In the genomic region with DNA sequence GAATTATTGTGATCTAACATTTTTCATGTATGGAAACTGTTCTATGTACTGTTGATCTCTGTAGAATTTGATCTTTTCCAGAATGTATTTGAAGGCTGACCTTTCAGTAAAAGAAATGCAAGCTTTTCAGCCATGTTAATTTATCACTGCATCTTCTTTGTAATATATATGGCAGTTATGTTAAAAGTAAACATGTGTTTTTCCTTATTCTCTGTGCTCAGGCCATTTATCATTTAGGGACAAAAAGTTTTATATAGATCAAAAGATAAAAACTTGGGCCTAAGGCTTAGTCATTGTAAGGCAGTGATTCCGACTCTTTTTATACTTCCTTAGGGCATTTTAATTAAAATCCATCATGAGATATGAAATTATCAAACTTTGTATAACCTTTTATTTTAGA, we compare ENCODE assay signal across 14 cellular contexts. TPM values are rescaled to one million over a fixed set of nuclear protein-coding genes. Genes with fewer than 3 reads are reported as not detected.
DNase-seq lines count a peak whose midpoint lies in the region; ATAC-seq and TF ChIP-seq lines count a peak whose summit lies in the region.
"Had no signal": no experiment of that assay in that cellular context is flagged by ENCODE, and none has a peak within 500 bp of the region (broad histone marks: within the 10 kb centered on the region; RNA-seq: fewer than 3 reads in every experiment).

No MANE protein-coding gene starts in this region.

- no peaks in the 10 kb centered on the region for H4K20me1 ChIP-seq in mammary epithelial cell (ENCODE audit: insufficient read depth, low read length)
- peaks cover 100% of the 10 kb centered on the region for H4K20me1 ChIP-seq in smooth muscle cell (ENCODE audit: low read depth)

- H3K79me1 ChIP-seq in mesenchymal stem cell (replicated peaks; ENCODE audit: low read length, poor library complexity, severe bottlenecking): peaks cover 11% of the 10 kb centered on the region

- H3K4ac ChIP-seq in mesenchymal stem cell (ENCODE audit: low read depth in 1 of 2, low read length in 2 of 2): no peak overlapping the region

- H3F3A ChIP-seq in smooth muscle cell (ENCODE audit: low read depth): peaks cover 7% of the 10 kb centered on the region

- no peak overlapping the region for H3K23ac ChIP-seq in mesenchymal stem cell (ENCODE audit: low read length in 2 of 2)

- no peak overlapping the region for H2BK12ac ChIP-seq in mesenchymal stem cell (ENCODE audit: low read length in 2 of 2)

- no peak overlapping the region for H2AK5ac ChIP-seq in mesenchymal stem cell (ENCODE audit: low read length, severe bottlenecking)

- peaks cover 56 to 60% (median 58%) of the 10 kb centered on the region in 3 donors for H3K4me1 Mint-ChIP-seq in T-cell
- H3K4me1 Mint-ChIP-seq in stimulated activated naive B cell treated with anti-CD40 and anti-IgM and Interleukin-4, amounts not matched to agents 10 μg/mL and 1 μg/mL and 100 μg/mL, for 72 hours: peaks cover 31 to 76% of the 10 kb centered on the region in 2 donors

- H2AFZ ChIP-seq in mammary epithelial cell (ENCODE audit: low read depth, low read length) (no peak overlapping the region), mesenchymal stem cell (ENCODE audit: low read depth, low read length) (no peak overlapping the region), smooth muscle cell (ENCODE audit: low read depth) (no peak overlapping the region)

- peak overlapping the region; percentile 12 for H3K4me2 ChIP-seq in mammary epithelial cell (ENCODE audit: insufficient read depth, low read depth, low read length)
- H3K4me2 ChIP-seq in mesenchymal stem cell (ENCODE audit: low read length, poor library complexity, severe bottlenecking): no peak overlapping the region
- peak overlapping the region; percentile 49 for H3K4me2 ChIP-seq in smooth muscle cell

- TF ChIP-seq CTCF in mammary epithelial cell (conservative IDR thresholded peaks at IDR 0.05 in 1 of 2, IDR thresholded peaks at IDR 0.05 in 1 of 2; ENCODE audit: extremely low read depth in 1 of 2, insufficient read depth in 1 of 2, low read depth in 1 of 2, low read length in 2 of 2) (no peak), breast epithelium (IDR thresholded peaks at IDR 0.05) (no peak), smooth muscle cell (IDR thresholded peaks at IDR 0.05; ENCODE audit: borderline replicate concordance, insufficient read depth, poor library complexity, severe bottlenecking) (no peak)

- H3K79me2 ChIP-seq in mammary epithelial cell (ENCODE audit: insufficient read depth, low read length): peaks cover 96% of the 10 kb centered on the region
- peaks cover 97% of the 10 kb centered on the region for H3K79me2 ChIP-seq in smooth muscle cell (ENCODE audit: low read depth)

- H2BK5ac ChIP-seq in mesenchymal stem cell (ENCODE audit: low read depth, low read length, poor library complexity, severe bottlenecking): no peak overlapping the region

- in situ Hi-C loops in mammary epithelial cell (cut with MboI; ENCODE audit: low sequenced_read_pairs in 2 of 2): no loop called here

- BruUV-seq in mammary epithelial cell (replicated peaks; lab: Mats Ljungman, UMichigan): no TSS peak

- H4K91ac ChIP-seq in mesenchymal stem cell (ENCODE audit: low read length): no peak overlapping the region

- TF ChIP-seq POLR2A in breast epithelium (IDR thresholded peaks at IDR 0.05): no peak

- peak overlapping the region; percentile 48 for H3K27ac ChIP-seq in mammary epithelial cell (ENCODE audit: insufficient read depth, low read depth, low read length)
- peak overlapping the region in 1 of 2 donors; percentile 25 for H3K27ac ChIP-seq in breast epithelium
- no peak overlapping the region for H3K27ac ChIP-seq in mesenchymal stem cell (ENCODE audit: low read length, poor library complexity, severe bottlenecking)
- peak overlapping the region; percentile 42 for H3K27ac ChIP-seq in smooth muscle cell (ENCODE audit: low read depth)
- H3K27ac ChIP-seq: lower lobe of right lung, tibial nerve had no signal

- no peak overlapping the region for H3K4me3 Mint-ChIP-seq in T-cell
- no peak overlapping the region for H3K4me3 Mint-ChIP-seq in stimulated activated naive B cell treated with anti-CD40 and anti-IgM and Interleukin-4, amounts not matched to agents 10 μg/mL and 1 μg/mL and 100 μg/mL, for 72 hours
- H3K4me3 Mint-ChIP-seq: activated CD4-positive, alpha-beta T cell treated with anti-CD3 and anti-CD28 coated beads, Interleukin-2, amount 10 ng/mL, durations not matched to agents 24 days and 14 days; activated T-cell treated with anti-CD3 and anti-CD28 coated beads, Interleukin-2, amount 50 U/mL, for 4 hours had no signal

- ATAC-seq in T-cell (replicated peaks in 1 of 4): no peak
- no peak for ATAC-seq in stimulated activated naive B cell treated with anti-CD40 and anti-IgM and Interleukin-4, amounts not matched to agents 10 μg/mL and 1 μg/mL and 100 μg/mL, for 72 hours (replicated peaks)
- ATAC-seq in GM19035 (IDR thresholded peaks at IDR 0.05; ENCODE audit: unreplicated experiment): no peak

- H3K4me3 ChIP-seq in mammary epithelial cell (replicated peaks in 1 of 3; ENCODE audit: insufficient read depth in 1 of 3, low read depth in 2 of 3, low read length in 3 of 3) (no peak overlapping the region), breast epithelium (no peak overlapping the region), mesenchymal stem cell (ENCODE audit: insufficient read depth in 1 of 2, low read depth in 1 of 2, low read length in 2 of 2) (no peak overlapping the region), smooth muscle cell (no peak overlapping the region)
- H3K4me3 ChIP-seq: heart left ventricle, lower lobe of right lung, MG63, tibial nerve had no signal

- H3K9me3 Mint-ChIP-seq in T-cell: no peaks in the 10 kb centered on the region
- peaks cover 0 to 1% of the 10 kb centered on the region in 2 donors for H3K9me3 Mint-ChIP-seq in stimulated activated naive B cell treated with anti-CD40 and anti-IgM and Interleukin-4, amounts not matched to agents 10 μg/mL and 1 μg/mL and 100 μg/mL, for 72 hours
- H3K9me3 Mint-ChIP-seq: activated CD4-positive, alpha-beta T cell treated with anti-CD3 and anti-CD28 coated beads, Interleukin-2, amount 10 ng/mL, durations not matched to agents 24 days and 14 days; activated T-cell treated with anti-CD3 and anti-CD28 coated beads, Interleukin-2, amount 50 U/mL, for 4 hours had no signal

- H3K27ac Mint-ChIP-seq in T-cell: peak overlapping the region; percentile 14 to 23
- no peak overlapping the region for H3K27ac Mint-ChIP-seq in stimulated activated naive B cell treated with anti-CD40 and anti-IgM and Interleukin-4, amounts not matched to agents 10 μg/mL and 1 μg/mL and 100 μg/mL, for 72 hours
- H3K27ac Mint-ChIP-seq: activated CD4-positive, alpha-beta T cell treated with anti-CD3 and anti-CD28 coated beads, Interleukin-2, amount 10 ng/mL, durations not matched to agents 24 days and 14 days had no signal

- peaks cover 14% of the 10 kb centered on the region for H3K36me3 Mint-ChIP-seq in T-cell
- peaks cover 19 to 30% of the 10 kb centered on the region in 2 donors for H3K36me3 Mint-ChIP-seq in stimulated activated naive B cell treated with anti-CD40 and anti-IgM and Interleukin-4, amounts not matched to agents 10 μg/mL and 1 μg/mL and 100 μg/mL, for 72 hours

- POLR2A ChIA-PET in T-cell (lab: Charles Lee): interaction anchor here in 1 of 2 donors (0.6 kb wide), 1 partner anchor 1054 kb away, joined by 4 read pairs; no protein-coding TSS in a partner anchor

- H3K9me3 ChIP-seq in mammary epithelial cell (replicated peaks; ENCODE audit: insufficient read depth, low read length): no peaks in the 10 kb centered on the region
- no peaks in the 10 kb centered on the region for H3K9me3 ChIP-seq in breast epithelium
- no peaks in the 10 kb centered on the region for H3K9me3 ChIP-seq in mesenchymal stem cell (ENCODE audit: control insufficient read depth, low read length)
- no peaks in the 10 kb centered on the region for H3K9me3 ChIP-seq in smooth muscle cell (replicated peaks; ENCODE audit: low read depth)
- H3K9me3 ChIP-seq: heart left ventricle, lower lobe of right lung, MG63, tibial nerve had no signal

- no peak overlapping the region for H2BK120ac ChIP-seq in mesenchymal stem cell (ENCODE audit: low read depth, low read length)

- dilution Hi-C loops in mammary epithelial cell (cut with HindIII; ENCODE audit: low sequenced_read_pairs): no loop called here

- H3K27me3 ChIP-seq in mammary epithelial cell (ENCODE audit: insufficient read depth, low read length) (no peaks in the 10 kb centered on the region), breast epithelium (no peaks in the 10 kb centered on the region), mesenchymal stem cell (ENCODE audit: control insufficient read depth in 1 of 2, insufficient read depth in 1 of 2, low read length in 2 of 2) (no peaks in the 10 kb centered on the region), smooth muscle cell (ENCODE audit: low read depth) (no peaks in the 10 kb centered on the region)
- H3K27me3 ChIP-seq: heart left ventricle, MG63, tibial nerve had no signal

- H3K9ac ChIP-seq in mammary epithelial cell (ENCODE audit: insufficient read depth, low read length): no peak overlapping the region
- H3K9ac ChIP-seq in mesenchymal stem cell (ENCODE audit: low read length): peak overlapping the region; percentile 80
- H3K9ac ChIP-seq in smooth muscle cell (ENCODE audit: low read depth): no peak overlapping the region

- no peak overlapping the region for H3K14ac ChIP-seq in mesenchymal stem cell (ENCODE audit: low read length in 2 of 2)

- H2BK15ac ChIP-seq in mesenchymal stem cell (ENCODE audit: low read depth, poor library complexity, severe bottlenecking): no peak overlapping the region

- intact Hi-C loops in mammary epithelial cell (cut with micrococcal nuclease) (loop anchor here (1.0 to 5.0 kb wide), 4 partner anchors 50 to 113 kb away; a partner anchor contains a TSS), breast epithelium (cut with DNase I; ENCODE audit: low total_unique reads) (no loop called here)

- H3K18ac ChIP-seq in mesenchymal stem cell (ENCODE audit: low read depth in 1 of 2, low read length in 2 of 2): no peak overlapping the region

- no peak overlapping the region for H4K8ac ChIP-seq in mesenchymal stem cell (ENCODE audit: low read length)

- H3K36me3 ChIP-seq in mammary epithelial cell (ENCODE audit: insufficient read depth, low read length) (no peaks in the 10 kb centered on the region), breast epithelium (no peaks in the 10 kb centered on the region), mesenchymal stem cell (ENCODE audit: control insufficient read depth in 1 of 2, insufficient read depth in 2 of 2, low read depth in 1 of 2, low read length in 2 of 2) (peaks cover 5 to 20% of the 10 kb centered on the region in 2 experiments), smooth muscle cell (ENCODE audit: low read depth) (no peaks in the 10 kb centered on the region)
- H3K36me3 ChIP-seq: tibial nerve had no signal

- WGBS in mammary epithelial cell (ENCODE audit: low coverage, missing lambda C conversion rate): 33% methylated on average over 1 of the region's 1 CpG
- WGBS in mesenchymal stem cell: no CpG with 5 or more reads among the region's 1 CpG
- WGBS in smooth muscle cell (ENCODE audit: low lambda C conversion rate): 98% methylated on average over 1 of the region's 1 CpG

- H3K4me1 ChIP-seq in mammary epithelial cell (ENCODE audit: insufficient read depth, low read length): peaks cover 16% of the 10 kb centered on the region
- H3K4me1 ChIP-seq in breast epithelium: no peaks in the 10 kb centered on the region
- peaks cover 4% of the 10 kb centered on the region for H3K4me1 ChIP-seq in mesenchymal stem cell (ENCODE audit: control insufficient read depth, insufficient read depth, low read depth, low read length)
- H3K4me1 ChIP-seq in smooth muscle cell (ENCODE audit: low read depth): no peaks in the 10 kb centered on the region

- no peaks in the 10 kb centered on the region for H3K27me3 Mint-ChIP-seq in T-cell
- no peaks in the 10 kb centered on the region for H3K27me3 Mint-ChIP-seq in stimulated activated naive B cell treated with anti-CD40 and anti-IgM and Interleukin-4, amounts not matched to agents 10 μg/mL and 1 μg/mL and 100 μg/mL, for 72 hours
- H3K27me3 Mint-ChIP-seq: activated CD4-positive, alpha-beta T cell treated with anti-CD3 and anti-CD28 coated beads, Interleukin-2, amount 10 ng/mL, durations not matched to agents 24 days and 14 days had no signal

- no peak for DNase-seq in mammary epithelial cell
- no peak for DNase-seq in breast epithelium (ENCODE audit: low spot score in 2 of 2)
- no peak for DNase-seq in T-cell
- no peak for DNase-seq in mesenchymal stem cell
- no peak for DNase-seq in smooth muscle cell (lab: John Stamatoyannopoulos, UW; ENCODE audit: unreplicated experiment)
- no peak for DNase-seq in stimulated activated naive B cell treated with anti-CD40 and anti-IgM and Interleukin-4, amounts not matched to agents 10 μg/mL and 1 μg/mL and 100 μg/mL, for 72 hours
- no peak for DNase-seq in Kasumi-1 (lab: John Stamatoyannopoulos, UW)
- DNase-seq: lower lobe of right lung, MG63 had no signal

- CTCF ChIA-PET in mammary epithelial cell (lab: Charles Lee; ENCODE audit: low non-redundant PET) (interaction anchor here (0.5 kb wide), 1 partner anchor 15 kb away, joined by 3 read pairs; no protein-coding TSS in a partner anchor), T-cell (lab: Charles Lee) (interaction anchor here in 1 of 2 donors (0.7 to 0.9 kb wide), 3 partner anchors 84 to 87 kb away, joined by 3 to 11 read pairs (median 3); no protein-coding TSS in a partner anchor)

RNA-seq across cellular contexts. Expression of a gene that starts 48.7 kb away (rescaled TPM):
- total RNA-seq in mammary epithelial cell (10 to 100 TPM; 41.8 to 59.7 TPM), breast epithelium (10 to 100 TPM; 47.0 to 64.1 (median 61.9) TPM), T-cell (100 to 1,000 TPM; 157 to 333 (median 178) TPM), smooth muscle cell (42.0 and 44.9 TPM in 2 replicates)
- polyA plus RNA-seq in mammary epithelial cell (47.1 TPM), smooth muscle cell (18.9 and 21.6 TPM in 2 replicates)
- 106 TPM for polyA minus RNA-seq in mammary epithelial cell
- 30.6 TPM for polyA plus RNA-seq in mesenchymal stem cell (2013, experiment 1 of 2)
- 28.6 TPM for polyA plus RNA-seq in mesenchymal stem cell (2013, experiment 2 of 2)
